ENCODE assay signal across 17 cellular contexts in the genomic region with DNA sequence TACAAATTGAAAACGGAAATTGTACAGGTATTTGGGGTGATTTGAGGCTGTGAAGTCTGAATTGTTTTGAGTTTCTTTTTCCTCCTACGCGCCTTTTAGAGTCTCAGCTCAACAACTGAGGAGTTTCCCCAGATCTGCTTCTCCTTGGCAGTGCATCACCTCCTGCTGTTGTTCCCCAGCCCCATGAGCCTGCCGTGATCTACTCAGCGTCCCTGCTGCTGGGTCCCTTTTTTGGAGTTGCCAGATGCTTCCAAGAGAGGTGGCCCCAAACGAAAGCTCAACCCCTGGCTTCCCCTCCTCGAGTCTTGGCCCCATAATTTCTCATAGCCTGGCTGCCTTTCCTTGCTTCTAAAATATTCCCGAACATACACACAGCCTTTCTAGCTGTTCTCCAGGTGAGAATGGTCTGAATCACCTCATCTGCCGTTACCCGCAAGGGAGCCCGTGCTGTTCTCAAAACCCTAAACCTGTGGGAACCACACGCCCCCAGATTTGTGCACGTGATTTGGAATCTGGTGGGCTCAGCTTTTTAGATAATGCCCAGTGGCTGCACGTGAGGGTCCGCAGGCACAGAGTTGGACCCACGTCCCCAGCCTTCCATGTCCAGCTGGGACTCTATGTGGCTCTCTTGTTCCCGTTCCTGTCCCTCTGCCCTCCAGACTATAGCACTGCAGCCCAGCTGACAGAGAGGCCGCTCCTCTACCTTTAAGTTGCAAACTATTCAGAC.
A peak's percentile ranks its signal among the peaks of the same experiment; 100 is the strongest.
DNase-seq lines count a peak whose midpoint lies in the region; ATAC-seq and TF ChIP-seq lines count a peak whose summit lies in the region.
"Had no signal": no experiment of that assay in that cellular context is flagged by ENCODE, and none has a peak within 500 bp of the region (broad histone marks: within the 10 kb centered on the region; RNA-seq: fewer than 3 reads in every experiment).

No MANE protein-coding gene starts in this region.

- no peak for ATAC-seq in central memory CD8-positive, alpha-beta T cell (replicated peaks; ENCODE audit: extremely low read depth, poor library complexity, severe bottlenecking)
- ATAC-seq in HG03565 (IDR thresholded peaks at IDR 0.05; ENCODE audit: unreplicated experiment) = no peak
- no peak for ATAC-seq in GM18870 (IDR thresholded peaks at IDR 0.05; ENCODE audit: unreplicated experiment)
- ATAC-seq: left cardiac atrium had no signal

- H3K4me1 Mint-ChIP-seq in activated CD4-positive, alpha-beta T cell treated with anti-CD3 and anti-CD28 coated beads, Interleukin-2, amount 10 ng/mL, durations not matched to agents 24 days and 14 days = peaks cover 63% of the 10 kb centered on the region
- H3K4me1 Mint-ChIP-seq in central memory CD8-positive, alpha-beta T cell = peaks cover 42% of the 10 kb centered on the region

- H3K9me3 ChIP-seq in transverse colon = no peaks in the 10 kb centered on the region
- H3K9me3 ChIP-seq: Peyer's patch had no signal

- H3K4me3 Mint-ChIP-seq in activated CD4-positive, alpha-beta T cell treated with anti-CD3 and anti-CD28 coated beads, Interleukin-2, amount 10 ng/mL, durations not matched to agents 24 days and 14 days = peak overlapping the region; percentile 62
- H3K4me3 Mint-ChIP-seq in central memory CD8-positive, alpha-beta T cell = peak overlapping the region; percentile 7
- H3K4me3 Mint-ChIP-seq: HFFc6 had no signal

- 89 to 94% methylated on average over 13 to 18 of the region's 18 CpGs for WGBS in transverse colon (ENCODE audit: low coverage in 1 of 2), 2 donors

- no peak for TF ChIP-seq EP300 in transverse colon (IDR thresholded peaks at IDR 0.05; ENCODE audit: low read depth)

- peaks cover 5% of the 10 kb centered on the region for H3K9me3 Mint-ChIP-seq in activated CD4-positive, alpha-beta T cell treated with anti-CD3 and anti-CD28 coated beads, Interleukin-2, amount 10 ng/mL, durations not matched to agents 24 days and 14 days
- H3K9me3 Mint-ChIP-seq in central memory CD8-positive, alpha-beta T cell = peaks cover 3% of the 10 kb centered on the region

- no peak overlapping the region for H3K27ac ChIP-seq in transverse colon
- H3K27ac ChIP-seq: parathyroid adenoma, Peyer's patch had no signal

- no peaks in the 10 kb centered on the region for H3K27me3 ChIP-seq in transverse colon
- H3K27me3 ChIP-seq: Peyer's patch had no signal

- H3K27me3 Mint-ChIP-seq in activated CD4-positive, alpha-beta T cell treated with anti-CD3 and anti-CD28 coated beads, Interleukin-2, amount 10 ng/mL, durations not matched to agents 24 days and 14 days = no peaks in the 10 kb centered on the region
- no peaks in the 10 kb centered on the region for H3K27me3 Mint-ChIP-seq in central memory CD8-positive, alpha-beta T cell

- TF ChIP-seq POLR2A in transverse colon (IDR thresholded peaks at IDR 0.05) = no peak

- no peaks in the 10 kb centered on the region for H3K4me1 ChIP-seq in transverse colon
- H3K4me1 ChIP-seq: parathyroid adenoma had no signal

- TF ChIP-seq CTCF in transverse colon (IDR thresholded peaks at IDR 0.05) = no peak

- H3K27ac Mint-ChIP-seq in activated CD4-positive, alpha-beta T cell treated with anti-CD3 and anti-CD28 coated beads, Interleukin-2, amount 10 ng/mL, durations not matched to agents 24 days and 14 days = peak overlapping the region; percentile 96
- H3K27ac Mint-ChIP-seq in central memory CD8-positive, alpha-beta T cell (ENCODE audit: low read depth) = peak overlapping the region; percentile 90
- H3K27ac Mint-ChIP-seq: HFFc6 had no signal

- peaks cover 58% of the 10 kb centered on the region for H3K36me3 Mint-ChIP-seq in activated CD4-positive, alpha-beta T cell treated with anti-CD3 and anti-CD28 coated beads, Interleukin-2, amount 10 ng/mL, durations not matched to agents 24 days and 14 days (ENCODE audit: low read depth)
- H3K36me3 Mint-ChIP-seq in central memory CD8-positive, alpha-beta T cell (ENCODE audit: insufficient read depth) = peaks cover 7% of the 10 kb centered on the region

- peak; percentile 44 for DNase-seq in stimulated activated CD4-positive, alpha-beta T cell treated with anti-CD3 and anti-CD28 coated beads, Interleukin-4, amount 100 ng/mL, for 1 hour
- no peak for DNase-seq in stimulated activated CD4-positive, alpha-beta T cell treated with anti-CD3 and anti-CD28 coated beads, Interleukin-1b, Interleukin-23, amount 100 ng/mL, for 48 hours
- no peak for DNase-seq in activated CD4-positive, alpha-beta T cell treated with anti-CD3 and anti-CD28 coated beads, Interleukin-2, amount 10 ng/mL, durations not matched to agents 24 days and 14 days
- no peak for DNase-seq in central memory CD8-positive, alpha-beta T cell (ENCODE audit: low spot score in 2 of 2)
- DNase-seq in transverse colon (peak; percentile 6), epidermal melanocyte (ENCODE audit: insufficient read length, low spot score) (no peak)
- DNase-seq: caudate nucleus, HFFc6, hypothalamus, IMR-90, left cardiac atrium, SW 1271 had no signal

- in situ Hi-C loops in transverse colon (cut with MboI; ENCODE audit: low pct_ligation_motif_present in 1 of 4, low pct_unique_long_range_greater_than_20kb in 1 of 4, low sequenced_read_pairs in 3 of 4) = no loop called here

- intact Hi-C loops in activated CD4-positive, alpha-beta T cell treated with anti-CD3 and anti-CD28 coated beads, Interleukin-2, amount 10 ng/mL, durations not matched to agents 24 days and 14 days (cut with micrococcal nuclease) = loop anchor here (2.0 kb wide), 1 partner anchor 20 kb away; no protein-coding TSS in a partner anchor
- intact Hi-C loops in transverse colon (cut with DNase I; ENCODE audit: low total_unique reads) = no loop called here

- no peaks in the 10 kb centered on the region for H3K36me3 ChIP-seq in transverse colon
- H3K36me3 ChIP-seq: Peyer's patch had no signal

- H3K4me3 ChIP-seq in transverse colon = no peak overlapping the region
- H3K4me3 ChIP-seq: Peyer's patch, skin epidermis had no signal

Comparison
In these comparisons a context has a peak if more than half of its experiments do, and no peak if none do; other contexts are left out.
1. DNase-seq: peak in stimulated activated CD4-positive, alpha-beta T cell treated with anti-CD3 and anti-CD28 coated beads, Interleukin-4, amount 100 ng/mL, for 1 hour (single experiment) and transverse colon (single experiment); none in stimulated activated CD4-positive, alpha-beta T cell treated with anti-CD3 and anti-CD28 coated beads, Interleukin-1b, Interleukin-23, amount 100 ng/mL, for 48 hours (single experiment), activated CD4-positive, alpha-beta T cell treated with anti-CD3 and anti-CD28 coated beads, Interleukin-2, amount 10 ng/mL, durations not matched to agents 24 days and 14 days (single experiment), central memory CD8-positive, alpha-beta T cell (0 of 2) and epidermal melanocyte (single experiment).